ENCODE assay signal across 2 cellular contexts in genomic region chr1:11873395-11873794, GRCh38.
A peak's percentile ranks its signal among the peaks of the same experiment; 100 is the strongest.
TF ChIP-seq lines count a peak whose summit lies in the region.

No MANE protein-coding gene starts in this region.

TF ChIP-seq in GM23338, 12 proteins besides CTCF, POLR2A, EP300 and RAD21:
- no peak for TF ChIP-seq ZNF114 (CRISPR knock-in tag; IDR thresholded peaks at IDR 0.05)
- no peak for TF ChIP-seq JUNB (IDR thresholded peaks at IDR 0.05; ENCODE audit: unreplicated experiment)
- TF ChIP-seq ETS1 (IDR thresholded peaks at IDR 0.05), result no peak
- no peak for TF ChIP-seq NANOG (IDR thresholded peaks at IDR 0.05; ENCODE audit: borderline replicate concordance)
- no peak for TF ChIP-seq POLR2AphosphoS5 (IDR thresholded peaks at IDR 0.05; ENCODE audit: low read depth)
- no peak for TF ChIP-seq STAT1 (IDR thresholded peaks at IDR 0.05; ENCODE audit: unreplicated experiment)
- TF ChIP-seq, protein P1, sequence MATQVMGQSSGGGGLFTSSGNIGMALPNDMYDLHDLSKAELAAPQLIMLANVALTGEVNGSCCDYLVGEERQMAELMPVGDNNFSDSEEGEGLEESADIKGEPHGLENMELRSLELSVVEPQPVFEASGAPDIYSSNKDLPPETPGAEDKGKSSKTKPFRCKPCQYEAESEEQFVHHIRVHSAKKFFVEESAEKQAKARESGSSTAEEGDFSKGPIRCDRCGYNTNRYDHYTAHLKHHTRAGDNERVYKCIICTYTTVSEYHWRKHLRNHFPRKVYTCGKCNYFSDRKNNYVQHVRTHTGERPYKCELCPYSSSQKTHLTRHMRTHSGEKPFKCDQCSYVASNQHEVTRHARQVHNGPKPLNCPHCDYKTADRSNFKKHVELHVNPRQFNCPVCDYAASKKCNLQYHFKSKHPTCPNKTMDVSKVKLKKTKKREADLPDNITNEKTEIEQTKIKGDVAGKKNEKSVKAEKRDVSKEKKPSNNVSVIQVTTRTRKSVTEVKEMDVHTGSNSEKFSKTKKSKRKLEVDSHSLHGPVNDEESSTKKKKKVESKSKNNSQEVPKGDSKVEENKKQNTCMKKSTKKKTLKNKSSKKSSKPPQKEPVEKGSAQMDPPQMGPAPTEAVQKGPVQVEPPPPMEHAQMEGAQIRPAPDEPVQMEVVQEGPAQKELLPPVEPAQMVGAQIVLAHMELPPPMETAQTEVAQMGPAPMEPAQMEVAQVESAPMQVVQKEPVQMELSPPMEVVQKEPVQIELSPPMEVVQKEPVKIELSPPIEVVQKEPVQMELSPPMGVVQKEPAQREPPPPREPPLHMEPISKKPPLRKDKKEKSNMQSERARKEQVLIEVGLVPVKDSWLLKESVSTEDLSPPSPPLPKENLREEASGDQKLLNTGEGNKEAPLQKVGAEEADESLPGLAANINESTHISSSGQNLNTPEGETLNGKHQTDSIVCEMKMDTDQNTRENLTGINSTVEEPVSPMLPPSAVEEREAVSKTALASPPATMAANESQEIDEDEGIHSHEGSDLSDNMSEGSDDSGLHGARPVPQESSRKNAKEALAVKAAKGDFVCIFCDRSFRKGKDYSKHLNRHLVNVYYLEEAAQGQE (IDR thresholded peaks at IDR 0.05; ENCODE audit: unreplicated experiment), result no peak
- TF ChIP-seq EZH2 (IDR thresholded peaks at IDR 0.05; ENCODE audit: low read depth, unreplicated experiment), result no peak
- no peak for TF ChIP-seq CREB1 (CRISPR knock-in tag; IDR thresholded peaks at IDR 0.05; ENCODE audit: low read depth)
- TF ChIP-seq EZH2phosphoT487 (IDR thresholded peaks at IDR 0.05; ENCODE audit: unreplicated experiment), result no peak
- no peak for TF ChIP-seq ZNF331 (CRISPR knock-in tag; IDR thresholded peaks at IDR 0.05; ENCODE audit: low read depth)
- TF ChIP-seq, protein P2, sequence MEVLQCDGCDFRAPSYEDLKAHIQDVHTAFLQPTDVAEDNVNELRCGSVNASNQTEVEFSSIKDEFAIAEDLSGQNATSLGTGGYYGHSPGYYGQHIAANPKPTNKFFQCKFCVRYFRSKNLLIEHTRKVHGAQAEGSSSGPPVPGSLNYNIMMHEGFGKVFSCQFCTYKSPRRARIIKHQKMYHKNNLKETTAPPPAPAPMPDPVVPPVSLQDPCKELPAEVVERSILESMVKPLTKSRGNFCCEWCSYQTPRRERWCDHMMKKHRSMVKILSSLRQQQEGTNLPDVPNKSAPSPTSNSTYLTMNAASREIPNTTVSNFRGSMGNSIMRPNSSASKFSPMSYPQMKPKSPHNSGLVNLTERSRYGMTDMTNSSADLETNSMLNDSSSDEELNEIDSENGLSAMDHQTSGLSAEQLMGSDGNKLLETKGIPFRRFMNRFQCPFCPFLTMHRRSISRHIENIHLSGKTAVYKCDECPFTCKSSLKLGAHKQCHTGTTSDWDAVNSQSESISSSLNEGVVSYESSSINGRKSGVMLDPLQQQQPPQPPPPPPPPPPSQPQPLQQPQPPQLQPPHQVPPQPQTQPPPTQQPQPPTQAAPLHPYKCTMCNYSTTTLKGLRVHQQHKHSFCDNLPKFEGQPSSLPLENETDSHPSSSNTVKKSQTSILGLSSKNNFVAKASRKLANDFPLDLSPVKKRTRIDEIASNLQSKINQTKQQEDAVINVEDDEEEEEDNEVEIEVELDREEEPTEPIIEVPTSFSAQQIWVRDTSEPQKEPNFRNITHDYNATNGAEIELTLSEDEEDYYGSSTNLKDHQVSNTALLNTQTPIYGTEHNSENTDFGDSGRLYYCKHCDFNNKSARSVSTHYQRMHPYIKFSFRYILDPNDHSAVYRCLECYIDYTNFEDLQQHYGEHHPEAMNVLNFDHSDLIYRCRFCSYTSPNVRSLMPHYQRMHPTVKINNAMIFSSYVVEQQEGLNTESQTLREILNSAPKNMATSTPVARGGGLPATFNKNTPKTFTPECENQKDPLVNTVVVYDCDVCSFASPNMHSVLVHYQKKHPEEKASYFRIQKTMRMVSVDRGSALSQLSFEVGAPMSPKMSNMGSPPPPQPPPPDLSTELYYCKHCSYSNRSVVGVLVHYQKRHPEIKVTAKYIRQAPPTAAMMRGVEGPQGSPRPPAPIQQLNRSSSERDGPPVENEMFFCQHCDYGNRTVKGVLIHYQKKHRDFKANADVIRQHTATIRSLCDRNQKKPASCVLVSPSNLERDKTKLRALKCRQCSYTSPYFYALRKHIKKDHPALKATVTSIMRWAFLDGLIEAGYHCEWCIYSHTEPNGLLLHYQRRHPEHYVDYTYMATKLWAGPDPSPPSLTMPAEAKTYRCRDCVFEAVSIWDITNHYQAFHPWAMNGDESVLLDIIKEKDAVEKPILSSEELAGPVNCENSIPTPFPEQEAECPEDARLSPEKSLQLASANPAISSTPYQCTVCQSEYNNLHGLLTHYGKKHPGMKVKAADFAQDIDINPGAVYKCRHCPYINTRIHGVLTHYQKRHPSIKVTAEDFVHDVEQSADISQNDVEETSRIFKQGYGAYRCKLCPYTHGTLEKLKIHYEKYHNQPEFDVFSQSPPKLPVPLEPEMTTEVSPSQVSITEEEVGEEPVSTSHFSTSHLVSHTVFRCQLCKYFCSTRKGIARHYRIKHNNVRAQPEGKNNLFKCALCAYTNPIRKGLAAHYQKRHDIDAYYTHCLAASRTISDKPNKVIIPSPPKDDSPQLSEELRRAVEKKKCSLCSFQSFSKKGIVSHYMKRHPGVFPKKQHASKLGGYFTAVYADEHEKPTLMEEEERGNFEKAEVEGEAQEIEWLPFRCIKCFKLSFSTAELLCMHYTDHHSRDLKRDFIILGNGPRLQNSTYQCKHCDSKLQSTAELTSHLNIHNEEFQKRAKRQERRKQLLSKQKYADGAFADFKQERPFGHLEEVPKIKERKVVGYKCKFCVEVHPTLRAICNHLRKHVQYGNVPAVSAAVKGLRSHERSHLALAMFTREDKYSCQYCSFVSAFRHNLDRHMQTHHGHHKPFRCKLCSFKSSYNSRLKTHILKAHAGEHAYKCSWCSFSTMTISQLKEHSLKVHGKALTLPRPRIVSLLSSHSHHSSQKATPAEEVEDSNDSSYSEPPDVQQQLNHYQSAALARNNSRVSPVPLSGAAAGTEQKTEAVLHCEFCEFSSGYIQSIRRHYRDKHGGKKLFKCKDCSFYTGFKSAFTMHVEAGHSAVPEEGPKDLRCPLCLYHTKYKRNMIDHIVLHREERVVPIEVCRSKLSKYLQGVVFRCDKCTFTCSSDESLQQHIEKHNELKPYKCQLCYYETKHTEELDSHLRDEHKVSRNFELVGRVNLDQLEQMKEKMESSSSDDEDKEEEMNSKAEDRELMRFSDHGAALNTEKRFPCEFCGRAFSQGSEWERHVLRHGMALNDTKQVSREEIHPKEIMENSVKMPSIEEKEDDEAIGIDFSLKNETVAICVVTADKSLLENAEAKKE (CRISPR knock-in tag; IDR thresholded peaks at IDR 0.05), result no peak

TF ChIP-seq in K562, 482 proteins besides CTCF, POLR2A, EP300 and RAD21:
- TF ChIP-seq ESRRA (IDR thresholded peaks at IDR 0.05; ENCODE audit: borderline replicate concordance, low read depth), result 0 out of 2 replicates have a peak, but pooled peaks have one; percentile 19
- TF ChIP-seq ZBTB1 (CRISPR knock-in tag; IDR thresholded peaks at IDR 0.05; ENCODE audit: borderline replicate concordance, low read depth), result no peak
- TF ChIP-seq CEBPZ (IDR thresholded peaks at IDR 0.05; ENCODE audit: borderline replicate concordance, low read depth, low read length), result no peak
- no peak for TF ChIP-seq ZNF699 (CRISPR knock-in tag; IDR thresholded peaks at IDR 0.05; ENCODE audit: insufficient replicate concordance)
- no peak for TF ChIP-seq ATF7 (IDR thresholded peaks at IDR 0.05)
- TF ChIP-seq NELFE (IDR thresholded peaks at IDR 0.05; ENCODE audit: insufficient read depth, insufficient read length), result no peak
- TF ChIP-seq ZNF140 (CRISPR knock-in tag; IDR thresholded peaks at IDR 0.05), result no peak
